Comparison of ENCODE assay signal across 8 cellular contexts in genomic region chr20:46350201-46350985, GRCh38. TPM values are rescaled to one million over a fixed set of nuclear protein-coding genes. Genes with fewer than 3 reads are reported as not detected.
DNase-seq lines count a peak whose midpoint lies in the region; ATAC-seq, FAIRE-seq and TF ChIP-seq lines count a peak whose summit lies in the region.
"Had no signal": no experiment of that assay in that cellular context is flagged by ENCODE, and none has a peak within 500 bp of the region (broad histone marks: within the 10 kb centered on the region; RNA-seq: fewer than 3 reads in every experiment).

No MANE protein-coding gene starts in this region.

- H3K27me3 ChIP-seq in GM06990 (replicated peaks; ENCODE audit: control insufficient read depth, insufficient read depth, low read length) (no peaks in the 10 kb centered on the region), trophoblast cell (ENCODE audit: insufficient read depth, low read length) (no peaks in the 10 kb centered on the region)

- no peaks in the 10 kb centered on the region for H3K9me3 ChIP-seq in trophoblast cell (ENCODE audit: insufficient read depth, low read depth, low read length)

- no peak overlapping the region for H3K18ac ChIP-seq in trophoblast cell (ENCODE audit: low read length)

- no peak overlapping the region for H3K4ac ChIP-seq in trophoblast cell (ENCODE audit: low read depth, low read length)

- peak overlapping the region; percentile 18 for H4K8ac ChIP-seq in trophoblast cell (ENCODE audit: low read depth, low read length)

- CTCF ChIA-PET in HEK293T (lab: Yijun Ruan, JAX), result interaction anchor here (1.1 kb wide), 1 partner anchor 44 kb away, joined by 5 read pairs; no protein-coding TSS in a partner anchor

- H3K4me1 ChIP-seq in trophoblast cell (ENCODE audit: control insufficient read depth in 1 of 2, insufficient read depth in 2 of 2, low read length in 2 of 2), result peaks cover 9 to 12% of the 10 kb centered on the region in 2 experiments

- FAIRE-seq in H54 (lab: Jason Lieb, UNC), result no peak

- H3K27ac ChIP-seq in cingulate gyrus (ENCODE audit: low read depth, low read length) (peak overlapping the region; percentile 75), trophoblast cell (ENCODE audit: low read depth, low read length) (peak overlapping the region; percentile 7)

- TF ChIP-seq CTCF in GM06990 (IDR thresholded peaks at IDR 0.05; ENCODE audit: insufficient read depth, low read length, poor library complexity, severe bottlenecking), result no peak

- no peaks in the 10 kb centered on the region for H3K79me2 ChIP-seq in trophoblast cell (ENCODE audit: control insufficient read depth, insufficient read depth, low read length, poor library complexity)

- POLR2A ChIA-PET in HEK293T (lab: Yijun Ruan, JAX), result no interaction called here

- DNase-seq in GM06990 (ENCODE audit: extremely low read depth, insufficient read length), result peak; percentile 75
- peak; percentile 62 for DNase-seq in H54 (ENCODE audit: insufficient read length, low spot score)
- DNase-seq in NCI-H774 (lab: John Stamatoyannopoulos, UW), result peak; percentile 26
- DNase-seq in trophoblast cell, result no peak
- DNase-seq in HEK293T (ENCODE audit: extremely low spot score), result no peak
- DNase-seq: activated T-cell treated with anti-CD3 and anti-CD28 coated beads, Interleukin-2, amount 50 U/mL, for 4 hours had no signal

- H3K36me3 ChIP-seq in GM06990 (ENCODE audit: control insufficient read depth, insufficient read depth, low read length) (peaks cover 24% of the 10 kb centered on the region), trophoblast cell (ENCODE audit: control insufficient read depth in 1 of 2, insufficient read depth in 2 of 2, low read length in 2 of 2) (peaks cover 17 to 19% of the 10 kb centered on the region in 2 experiments)

- no peak overlapping the region for H3K14ac ChIP-seq in trophoblast cell (ENCODE audit: low read length)

- WGBS in trophoblast cell (ENCODE audit: extremely low coverage, insufficient coverage, insufficient read length), result no CpG with 5 or more reads among the region's 13 CpGs

- no peak overlapping the region for H2AFZ ChIP-seq in trophoblast cell (ENCODE audit: insufficient read depth, low read length, poor library complexity)

- no peak overlapping the region for H2BK12ac ChIP-seq in trophoblast cell (ENCODE audit: low read length)

- no peak overlapping the region for H2AK5ac ChIP-seq in trophoblast cell (ENCODE audit: low read length)

- ATAC-seq in HG03442 (IDR thresholded peaks at IDR 0.05; ENCODE audit: unreplicated experiment), result no peak

- no peak overlapping the region for H3K4me2 ChIP-seq in trophoblast cell (ENCODE audit: low read length)

- peak overlapping the region; percentile 11 for H4K91ac ChIP-seq in trophoblast cell (ENCODE audit: low read depth, low read length)

- peak overlapping the region; percentile 43 for H4K12ac ChIP-seq in trophoblast cell (ENCODE audit: low read depth, low read length)

- no peak for TF ChIP-seq POLR2A in H54 (IDR thresholded peaks at IDR 0.05; ENCODE audit: low read depth, low read length)

- H2BK120ac ChIP-seq in trophoblast cell (ENCODE audit: insufficient read depth, low read length, poor library complexity), result no peak overlapping the region

- no peak overlapping the region for H2BK5ac ChIP-seq in trophoblast cell (ENCODE audit: low read depth, low read length, poor library complexity)

- no peak overlapping the region for H3K23ac ChIP-seq in trophoblast cell (ENCODE audit: low read length)

- H3K9ac ChIP-seq in trophoblast cell (ENCODE audit: low read length), result no peak overlapping the region

- H3K79me1 ChIP-seq in trophoblast cell (ENCODE audit: low read length), result peaks cover 6% of the 10 kb centered on the region

- H3K4me3 ChIP-seq in GM06990 (replicated peaks; ENCODE audit: low read depth, low read length) (peak overlapping the region; percentile 26; the same call in 1 of the 2 replicates), trophoblast cell (ENCODE audit: low read depth, low read length) (no peak overlapping the region)

TF ChIP-seq in HEK293T, 16 proteins besides CTCF, POLR2A, EP300 and RAD21:
- TF ChIP-seq SUZ12 (IDR thresholded peaks at IDR 0.05), result no peak
- no peak for TF ChIP-seq L3MBTL2 (conservative IDR thresholded peaks at IDR 0.05)
- no peak for TF ChIP-seq ELF4 (IDR thresholded peaks at IDR 0.05)
- no peak for TF ChIP-seq CTBP1 (IDR thresholded peaks at IDR 0.05; ENCODE audit: borderline replicate concordance)
- no peak for TF ChIP-seq TARDBP (IDR thresholded peaks at IDR 0.05)
- no peak for TF ChIP-seq ZNF384 (IDR thresholded peaks at IDR 0.05)
- no peak for TF ChIP-seq FOXA1 (IDR thresholded peaks at IDR 0.05)
- TF ChIP-seq FOXK2 (IDR thresholded peaks at IDR 0.05), result no peak
- TF ChIP-seq FOXM1 (IDR thresholded peaks at IDR 0.05; ENCODE audit: borderline replicate concordance), result no peak
- no peak for TF ChIP-seq NFRKB (IDR thresholded peaks at IDR 0.05)
- TF ChIP-seq SP1 (IDR thresholded peaks at IDR 0.05), result no peak
- TF ChIP-seq LEF1 (IDR thresholded peaks at IDR 0.05; ENCODE audit: borderline replicate concordance), result no peak
- TF ChIP-seq BHLHE40 (IDR thresholded peaks at IDR 0.05; ENCODE audit: borderline replicate concordance), result no peak
- no peak for TF ChIP-seq PKNOX1 (IDR thresholded peaks at IDR 0.05)
- no peak for TF ChIP-seq HDGF (IDR thresholded peaks at IDR 0.05; ENCODE audit: borderline replicate concordance)
- no peak for TF ChIP-seq ARNT (IDR thresholded peaks at IDR 0.05)
TF ChIP-seq in HEK293T: peak in this region for 0.

RNA-seq across cellular contexts. Expression of gene CDH22, which starts 42.1 kb away (rescaled TPM):
- 0.01 TPM in 1 of 2 replicates, not detected in the other for polyA plus RNA-seq in trophoblast cell (2013)

RNA-seq across cellular contexts. Expression of gene ELMO2, which starts 56.0 kb away (rescaled TPM):
- polyA plus RNA-seq in trophoblast cell (2013), result 19.9 and 20.1 TPM in 2 replicates

Comparison
In these comparisons a context has a peak if more than half of its experiments do, and no peak if none do; other contexts are left out.
1. DNase-seq: peak in GM06990 (single experiment), H54 (single experiment) and NCI-H774 (single experiment); none in trophoblast cell (0 of 2) and HEK293T (single experiment).